Comparison of ENCODE assay signal across 18 cellular contexts in the genomic region with DNA sequence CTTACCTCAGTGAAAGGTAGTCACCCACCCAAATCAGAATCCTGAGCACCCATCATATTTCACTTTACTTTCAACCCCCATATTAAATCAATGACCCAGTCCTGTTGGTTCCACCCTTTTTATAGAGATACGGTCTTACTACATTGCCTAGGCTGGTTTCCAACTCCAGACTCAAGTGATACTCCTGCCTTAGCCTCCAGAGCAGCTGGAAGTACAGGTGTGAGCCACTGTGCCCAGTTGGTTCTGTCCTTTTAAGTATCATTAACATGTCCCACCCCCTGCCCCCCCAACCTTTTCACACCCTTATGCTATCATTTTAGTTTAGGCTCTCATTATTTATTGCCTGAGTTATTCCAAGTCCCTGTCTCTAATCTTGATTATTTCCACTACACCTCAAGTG. TPM values are rescaled to one million over a fixed set of nuclear protein-coding genes. Genes with fewer than 3 reads are reported as not detected.
A peak's percentile ranks its signal among the peaks of the same experiment; 100 is the strongest.
DNase-seq lines count a peak whose midpoint lies in the region; ATAC-seq and TF ChIP-seq lines count a peak whose summit lies in the region.
"Had no signal": no experiment of that assay in that cellular context is flagged by ENCODE, and none has a peak within 500 bp of the region (broad histone marks: within the 10 kb centered on the region; RNA-seq: fewer than 3 reads in every experiment).

No MANE protein-coding gene starts in this region.

- no peak overlapping the region for H3K4me3 Mint-ChIP-seq in activated T-cell treated with anti-CD3 and anti-CD28 coated beads, Interleukin-2, amount 50 U/mL, for 72 hours
- no peak overlapping the region for H3K4me3 Mint-ChIP-seq in activated T-cell treated with anti-CD3 and anti-CD28 coated beads, Interleukin-2, amount 50 U/mL, for 4 hours
- H3K4me3 Mint-ChIP-seq in IgD-negative memory B cell: peak overlapping the region in 1 of 4 donors; percentile 51
- no peak overlapping the region for H3K4me3 Mint-ChIP-seq in activated T-helper 17 cell treated with anti-CD3 and anti-CD28 coated beads, Interleukin-2, amount 50 U/mL, for 72 hours
- no peak overlapping the region for H3K4me3 Mint-ChIP-seq in nephron progenitor cell

- CTCF ChIA-PET in PC-3 (lab: Charles Lee): no interaction called here

- no peaks in the 10 kb centered on the region for H3K4me1 Mint-ChIP-seq in activated T-cell treated with anti-CD3 and anti-CD28 coated beads, Interleukin-2, amount 50 U/mL, for 72 hours (ENCODE audit: low read depth)
- peaks cover 2% of the 10 kb centered on the region for H3K4me1 Mint-ChIP-seq in activated T-cell treated with anti-CD3 and anti-CD28 coated beads, Interleukin-2, amount 50 U/mL, for 4 hours (ENCODE audit: low read depth)
- peaks cover 10 to 18% (median 13%) of the 10 kb centered on the region in 3 donors for H3K4me1 Mint-ChIP-seq in IgD-negative memory B cell
- H3K4me1 Mint-ChIP-seq in activated T-helper 17 cell treated with anti-CD3 and anti-CD28 coated beads, Interleukin-2, amount 50 U/mL, for 72 hours: peaks cover 5% of the 10 kb centered on the region
- H3K4me1 Mint-ChIP-seq in nephron progenitor cell: no peaks in the 10 kb centered on the region

- H3K9me3 Mint-ChIP-seq in activated T-cell treated with anti-CD3 and anti-CD28 coated beads, Interleukin-2, amount 50 U/mL, for 72 hours: no peaks in the 10 kb centered on the region
- no peaks in the 10 kb centered on the region for H3K9me3 Mint-ChIP-seq in activated T-cell treated with anti-CD3 and anti-CD28 coated beads, Interleukin-2, amount 50 U/mL, for 4 hours
- H3K9me3 Mint-ChIP-seq in IgD-negative memory B cell (peaks cover 0 to 1% (median 0%) of the 10 kb centered on the region in 3 donors), nephron progenitor cell (no peaks in the 10 kb centered on the region)
- H3K9me3 Mint-ChIP-seq in activated T-helper 17 cell treated with anti-CD3 and anti-CD28 coated beads, Interleukin-2, amount 50 U/mL, for 72 hours: no peaks in the 10 kb centered on the region

- DNase-seq in activated T-cell treated with anti-CD3 and anti-CD28 coated beads, Interleukin-2, amount 50 U/mL, for 72 hours: no peak
- no peak for DNase-seq in activated T-cell treated with anti-CD3 and anti-CD28 coated beads, Interleukin-2, amount 50 U/mL, for 4 hours
- DNase-seq in nephron progenitor cell (no peak), activated gamma-delta T cell (lab: John Stamatoyannopoulos, UW) (no peak), Kasumi-1 (lab: John Stamatoyannopoulos, UW) (no peak), PC-3 (no peak)
- DNase-seq: activated naive CD4-positive, alpha-beta T cell treated with Interleukin-2 at 50 U/mL for 16 hours; mesenchymal stem cell; NCI-H1436 treated with DMSO at 0.1 percent for 48 hours; NCI-H510A treated with DMSO at 0.1 percent for 48 hours; Peyer's patch; SK-N-SH had no signal

- no peaks in the 10 kb centered on the region for H3K79me2 ChIP-seq in PC-3 (ENCODE audit: low read length)

- H3K9ac ChIP-seq in PC-3 (ENCODE audit: low read length): no peak overlapping the region
- H3K9ac ChIP-seq: SK-N-SH had no signal

- no peak overlapping the region for H3K27ac ChIP-seq in PC-3 (ENCODE audit: low read length)
- H3K27ac ChIP-seq: Peyer's patch, right atrium auricular region, suprapubic skin had no signal

- TF ChIP-seq CTCF in nephron progenitor cell (IDR thresholded peaks at IDR 0.05) (no peak), PC-3 (conservative IDR thresholded peaks at IDR 0.05; ENCODE audit: low read depth, low read length) (no peak)

- no peaks in the 10 kb centered on the region for H3K27me3 ChIP-seq in PC-3 (ENCODE audit: low read length)
- H3K27me3 ChIP-seq: Peyer's patch, right atrium auricular region, suprapubic skin had no signal

- H3K36me3 Mint-ChIP-seq in activated T-cell treated with anti-CD3 and anti-CD28 coated beads, Interleukin-2, amount 50 U/mL, for 72 hours (ENCODE audit: insufficient read depth in 2 of 2): peaks cover 5 to 31% of the 10 kb centered on the region in 2 donors
- peaks cover 51% of the 10 kb centered on the region for H3K36me3 Mint-ChIP-seq in activated T-cell treated with anti-CD3 and anti-CD28 coated beads, Interleukin-2, amount 50 U/mL, for 4 hours (ENCODE audit: insufficient read depth)
- H3K36me3 Mint-ChIP-seq in IgD-negative memory B cell (peaks cover 6% of the 10 kb centered on the region), nephron progenitor cell (ENCODE audit: low read depth) (peaks cover 83% of the 10 kb centered on the region)
- H3K36me3 Mint-ChIP-seq in activated T-helper 17 cell treated with anti-CD3 and anti-CD28 coated beads, Interleukin-2, amount 50 U/mL, for 72 hours (ENCODE audit: low read depth): peaks cover 100% of the 10 kb centered on the region

- H3K27ac Mint-ChIP-seq in activated T-cell treated with anti-CD3 and anti-CD28 coated beads, Interleukin-2, amount 50 U/mL, for 72 hours: peak overlapping the region; percentile 11
- H3K27ac Mint-ChIP-seq in IgD-negative memory B cell: peak overlapping the region in 2 of 3 donors; percentile 23 to 28
- peak overlapping the region; percentile 61 for H3K27ac Mint-ChIP-seq in activated T-helper 17 cell treated with anti-CD3 and anti-CD28 coated beads, Interleukin-2, amount 50 U/mL, for 72 hours
- peak overlapping the region; percentile 8 for H3K27ac Mint-ChIP-seq in nephron progenitor cell

- H3K4me3 ChIP-seq in PC-3 (ENCODE audit: low read length): no peak overlapping the region
- H3K4me3 ChIP-seq: HAP-1, Peyer's patch, right atrium auricular region, suprapubic skin had no signal

- BruUV-seq in PC-3 (replicated peaks; lab: Mats Ljungman, UMichigan): no TSS peak

- H3K4me1 ChIP-seq in PC-3 (ENCODE audit: insufficient read depth, low read length): peaks cover 16% of the 10 kb centered on the region
- H3K4me1 ChIP-seq: HAP-1, Peyer's patch, right atrium auricular region, suprapubic skin had no signal

- H3K27me3 Mint-ChIP-seq in activated T-cell treated with anti-CD3 and anti-CD28 coated beads, Interleukin-2, amount 50 U/mL, for 72 hours (ENCODE audit: low read depth): no peaks in the 10 kb centered on the region
- H3K27me3 Mint-ChIP-seq in activated T-cell treated with anti-CD3 and anti-CD28 coated beads, Interleukin-2, amount 50 U/mL, for 4 hours (ENCODE audit: low read depth): no peaks in the 10 kb centered on the region
- H3K27me3 Mint-ChIP-seq in IgD-negative memory B cell (no peaks in the 10 kb centered on the region), nephron progenitor cell (ENCODE audit: low read depth, poor library complexity) (no peaks in the 10 kb centered on the region)
- H3K27me3 Mint-ChIP-seq in activated T-helper 17 cell treated with anti-CD3 and anti-CD28 coated beads, Interleukin-2, amount 50 U/mL, for 72 hours: no peaks in the 10 kb centered on the region

- no peaks in the 10 kb centered on the region; the same call in 1 of the 2 replicates for H4K20me1 ChIP-seq in PC-3 (ENCODE audit: low read length)

- no peaks in the 10 kb centered on the region for H3F3A ChIP-seq in PC-3 (ENCODE audit: low read length, unreplicated experiment)

- no peak for ATAC-seq in activated T-cell treated with anti-CD3 and anti-CD28 coated beads, Interleukin-2, amount 50 U/mL, for 72 hours (replicated peaks in 1 of 2)
- no peak for ATAC-seq in activated T-cell treated with anti-CD3 and anti-CD28 coated beads, Interleukin-2, amount 50 U/mL, for 4 hours
- no peak for ATAC-seq in activated T-helper 17 cell treated with anti-CD3 and anti-CD28 coated beads, Interleukin-2, amount 50 U/mL, for 72 hours (replicated peaks)
- ATAC-seq in PC-3: no peak
- ATAC-seq: esophagus mucosa had no signal

- H2AFZ ChIP-seq in PC-3 (ENCODE audit: low read length): no peak overlapping the region

- no peaks in the 10 kb centered on the region for H3K9me3 ChIP-seq in PC-3 (ENCODE audit: low read length)
- H3K9me3 ChIP-seq: HAP-1, Peyer's patch, right atrium auricular region, SK-N-SH, suprapubic skin had no signal

- no peaks in the 10 kb centered on the region for H3K9me2 ChIP-seq in PC-3 (replicated peaks; ENCODE audit: low read length)
- H3K9me2 ChIP-seq: SK-N-SH had no signal

- intact Hi-C loops in PC-3 (cut with micrococcal nuclease): no loop called here

- peaks cover 44% of the 10 kb centered on the region for H3K36me3 ChIP-seq in PC-3 (ENCODE audit: low read depth, low read length)

- POLR2A ChIA-PET in PC-3 (lab: Charles Lee; ENCODE audit: unreplicated experiment): no interaction called here

- no peak overlapping the region for H3K4me2 ChIP-seq in PC-3 (ENCODE audit: low read length)
- H3K4me2 ChIP-seq: SK-N-SH had no signal

RNA-seq across cellular contexts. Expression of gene MSH6, which starts 28.7 kb away (rescaled TPM):
- total RNA-seq in activated T-cell treated with anti-CD3 and anti-CD28 coated beads, Interleukin-2, amount 50 U/mL, for 72 hours: 100 to 1,000 TPM; 109 to 140 TPM
- 100 to 1,000 TPM; 164 to 186 (median 166) TPM for total RNA-seq in activated T-cell treated with anti-CD3 and anti-CD28 coated beads, Interleukin-2, amount 50 U/mL, for 4 hours
- polyA plus RNA-seq in IgD-negative memory B cell: 22.7 TPM
- 100 to 1,000 TPM in 1 of 2 donors, 10 to 100 TPM in 1; 88.9 to 121 TPM for total RNA-seq in activated T-helper 17 cell treated with anti-CD3 and anti-CD28 coated beads, Interleukin-2, amount 50 U/mL, for 72 hours
- 45.5 and 84.9 TPM in 2 replicates for total RNA-seq in PC-3 (2014; rRNA removed)

Comparison
In these comparisons a context has a peak if more than half of its experiments do, and no peak if none do; other contexts are left out.
1. H3K27ac Mint-ChIP-seq: peak in every context shown above with its lines; median percentile 61 in activated T-helper 17 cell treated with anti-CD3 and anti-CD28 coated beads, Interleukin-2, amount 50 U/mL, for 72 hours; 26 in IgD-negative memory B cell; 11 in activated T-cell treated with anti-CD3 and anti-CD28 coated beads, Interleukin-2, amount 50 U/mL, for 72 hours; 8 in nephron progenitor cell.